Comparison of ENCODE assay signal across 15 cellular contexts in the genomic region with DNA sequence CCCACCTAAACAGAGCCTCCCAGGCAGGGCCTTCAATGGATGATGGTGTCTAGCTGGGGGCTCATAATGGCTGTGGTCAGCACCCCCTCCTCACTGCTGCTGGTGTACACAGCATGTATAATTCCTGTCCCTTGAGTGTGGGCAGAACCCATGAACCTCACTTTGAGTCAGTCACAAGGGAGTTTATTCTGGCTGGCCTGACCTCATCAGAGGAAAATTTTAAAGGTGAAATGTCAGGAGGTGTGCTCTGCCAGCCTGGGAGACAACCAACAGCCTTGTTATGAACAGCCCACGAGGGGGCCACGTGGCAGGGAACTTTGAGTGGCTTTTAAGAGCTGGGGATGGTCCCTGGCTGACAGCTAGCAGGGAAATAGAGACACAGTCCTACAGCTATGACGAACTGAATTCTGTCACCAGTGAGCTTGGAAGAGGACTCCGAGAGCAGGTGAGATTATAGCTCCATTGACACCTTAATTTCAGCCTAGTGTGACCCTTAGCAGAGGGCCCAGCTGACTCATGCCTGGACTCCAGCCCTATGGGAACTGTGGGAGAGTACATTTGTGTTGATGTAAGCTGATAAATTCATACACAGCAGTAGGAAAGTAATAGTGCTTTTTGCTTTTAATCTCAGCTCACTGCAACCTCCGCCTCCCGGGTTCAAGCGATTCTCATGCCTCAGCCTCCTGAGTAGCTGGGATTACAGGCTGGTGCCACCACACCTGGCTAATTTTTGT.
DNase-seq lines count a peak whose midpoint lies in the region; ATAC-seq and TF ChIP-seq lines count a peak whose summit lies in the region.
"Had no signal": no experiment of that assay in that cellular context is flagged by ENCODE, and none has a peak within 500 bp of the region (broad histone marks: within the 10 kb centered on the region; RNA-seq: fewer than 3 reads in every experiment).

No MANE protein-coding gene starts in this region.

- H3K79me2 ChIP-seq in HCT116 (ENCODE audit: insufficient read depth, low read length), result no peaks in the 10 kb centered on the region
- H3K79me2 ChIP-seq in osteoblast (ENCODE audit: insufficient read depth, low read length), result no peaks in the 10 kb centered on the region
- no peaks in the 10 kb centered on the region for H3K79me2 ChIP-seq in mesendoderm (ENCODE audit: control insufficient read depth, insufficient read depth, low read length)

- TF ChIP-seq CTCF in HCT116 (IDR thresholded peaks at IDR 0.05 in 2 of 3, conservative IDR thresholded peaks at IDR 0.05 in 1 of 3; ENCODE audit: borderline replicate concordance in 1 of 3, insufficient read depth in 1 of 3, low read depth in 2 of 3, low read length in 2 of 3) (no peak), osteoblast (IDR thresholded peaks at IDR 0.05; ENCODE audit: extremely low read depth, low read depth, low read length) (no peak)

- H3K4ac ChIP-seq in mesendoderm (ENCODE audit: low read depth, low read length), result no peak overlapping the region

- no peak overlapping the region for H2BK120ac ChIP-seq in mesendoderm (ENCODE audit: low read depth, low read length)

- H2BK5ac ChIP-seq in mesendoderm (ENCODE audit: low read length), result no peak overlapping the region

- no peaks in the 10 kb centered on the region for H3K36me3 Mint-ChIP-seq in activated CD4-positive, alpha-beta T cell treated with anti-CD3 and anti-CD28 coated beads for 36 hours (ENCODE audit: low read depth)
- H3K36me3 Mint-ChIP-seq in activated T-helper 2 cell treated with anti-CD3 and anti-CD28 coated beads, Interferon-gamma antibody, Interleukin-2, Interleukin-4, amounts not matched to agents 10 μg/mL and 5 μg/mL and 100 μg/mL, durations not matched to agents 14 hours and 24 hours and 36 hours (ENCODE audit: low read depth), result no peaks in the 10 kb centered on the region

- H3K4me3 ChIP-seq in HCT116 (replicated peaks in 1 of 2; ENCODE audit: low read depth in 1 of 2, low read length in 2 of 2) (no peak overlapping the region), osteoblast (ENCODE audit: insufficient read depth, low read length) (no peak overlapping the region), mesendoderm (ENCODE audit: low read length) (no peak overlapping the region)
- H3K4me3 ChIP-seq: A549, dorsolateral prefrontal cortex had no signal

- no peak overlapping the region for H3K18ac ChIP-seq in mesendoderm (ENCODE audit: low read length)

- no peak overlapping the region for H3K4me2 ChIP-seq in HCT116 (ENCODE audit: low read length)
- no peak overlapping the region for H3K4me2 ChIP-seq in osteoblast (ENCODE audit: insufficient read depth, low read length)
- no peak overlapping the region for H3K4me2 ChIP-seq in mesendoderm (ENCODE audit: low read length)
- H3K4me2 ChIP-seq: A549 had no signal

- no peak overlapping the region for H3K9ac ChIP-seq in HCT116 (ENCODE audit: low read length)
- H3K9ac ChIP-seq in mesendoderm (ENCODE audit: low read length), result no peak overlapping the region

- no peak overlapping the region for H3K27ac ChIP-seq in HCT116 (ENCODE audit: low read depth, low read length)
- no peak overlapping the region for H3K27ac ChIP-seq in osteoblast (ENCODE audit: low read depth, low read length)
- H3K27ac ChIP-seq in mesendoderm (ENCODE audit: low read depth, low read length), result no peak overlapping the region
- H3K27ac ChIP-seq: A549, dorsolateral prefrontal cortex had no signal

- no peak overlapping the region for H3K23ac ChIP-seq in mesendoderm (ENCODE audit: low read length)

- H2AFZ ChIP-seq in HCT116 (ENCODE audit: low read depth, low read length, poor library complexity, severe bottlenecking), result peak overlapping the region; percentile 21
- H2AFZ ChIP-seq in osteoblast (ENCODE audit: low read length), result no peak overlapping the region

- H3K4me1 Mint-ChIP-seq in activated CD4-positive, alpha-beta T cell treated with anti-CD3 and anti-CD28 coated beads for 36 hours, result peaks cover 63% of the 10 kb centered on the region
- H3K4me1 Mint-ChIP-seq in activated T-helper 2 cell treated with anti-CD3 and anti-CD28 coated beads, Interferon-gamma antibody, Interleukin-2, Interleukin-4, amounts not matched to agents 10 μg/mL and 5 μg/mL and 100 μg/mL, durations not matched to agents 14 hours and 24 hours and 36 hours (ENCODE audit: low read depth), result peaks cover 64% of the 10 kb centered on the region

- ATAC-seq in activated CD4-positive, alpha-beta T cell treated with anti-CD3 and anti-CD28 coated beads for 36 hours, result peak; percentile 84
- ATAC-seq in HCT116, result no peak
- ATAC-seq: A549, left lobe of liver had no signal

- H3K56ac ChIP-seq in mesendoderm (ENCODE audit: low read length), result no peak overlapping the region

- RAD21 ChIA-PET in HCT116 (lab: Charles Lee; ENCODE audit: low non-redundant PET in 1 of 2, low total read pairs in 2 of 2, uncharacterized antibody in 2 of 2, unreplicated experiment in 2 of 2), result no interaction called here

- WGBS in mesendoderm (ENCODE audit: extremely low coverage, insufficient coverage, low lambda C conversion rate), result no CpG with 5 or more reads among the region's 7 CpGs

- no peak overlapping the region for H2BK15ac ChIP-seq in mesendoderm (replicated peaks; ENCODE audit: low read depth)

- no TSS peak for BruUV-seq in HCT116 (replicated peaks; lab: Mats Ljungman, UMichigan)

- no peak overlapping the region for H4K5ac ChIP-seq in mesendoderm (ENCODE audit: low read length)

- CTCF ChIA-PET in activated CD4-positive, alpha-beta T cell treated with anti-CD3 and anti-CD28 coated beads for 36 hours (lab: Charles Lee), result interaction anchor here (0.6 to 1.6 kb wide), 8 partner anchors 12 to 187 kb away, joined by 3 to 7 read pairs (median 4); partner anchors contain the start of gene RUNX3
- CTCF ChIA-PET in HCT116 (lab: Charles Lee), result no interaction called here

- no peak for TF ChIP-seq POLR2A in HCT116 (IDR thresholded peaks at IDR 0.05; ENCODE audit: borderline replicate concordance, extremely low read depth, insufficient read depth, insufficient read length)

- no peaks in the 10 kb centered on the region for H3K9me3 Mint-ChIP-seq in activated CD4-positive, alpha-beta T cell treated with anti-CD3 and anti-CD28 coated beads for 36 hours (ENCODE audit: low read depth)
- peaks cover 4% of the 10 kb centered on the region for H3K9me3 Mint-ChIP-seq in activated T-helper 2 cell treated with anti-CD3 and anti-CD28 coated beads, Interferon-gamma antibody, Interleukin-2, Interleukin-4, amounts not matched to agents 10 μg/mL and 5 μg/mL and 100 μg/mL, durations not matched to agents 14 hours and 24 hours and 36 hours

- no peak overlapping the region for H4K8ac ChIP-seq in mesendoderm (ENCODE audit: low read depth, low read length)

- no peaks in the 10 kb centered on the region for H3K27me3 Mint-ChIP-seq in activated CD4-positive, alpha-beta T cell treated with anti-CD3 and anti-CD28 coated beads for 36 hours
- H3K27me3 Mint-ChIP-seq in activated T-helper 2 cell treated with anti-CD3 and anti-CD28 coated beads, Interferon-gamma antibody, Interleukin-2, Interleukin-4, amounts not matched to agents 10 μg/mL and 5 μg/mL and 100 μg/mL, durations not matched to agents 14 hours and 24 hours and 36 hours (ENCODE audit: low read depth), result no peaks in the 10 kb centered on the region

- H3K79me1 ChIP-seq in mesendoderm (ENCODE audit: low read length), result no peaks in the 10 kb centered on the region

- H3K36me3 ChIP-seq in HCT116 (ENCODE audit: control insufficient read depth in 1 of 2, insufficient read depth in 2 of 2, low read length in 2 of 2), result no peaks in the 10 kb centered on the region
- no peaks in the 10 kb centered on the region for H3K36me3 ChIP-seq in osteoblast (ENCODE audit: insufficient read depth, low read length)
- H3K36me3 ChIP-seq in mesendoderm (ENCODE audit: control insufficient read depth, insufficient read depth, low read length), result no peaks in the 10 kb centered on the region

- H3K27me3 ChIP-seq in HCT116 (ENCODE audit: insufficient read depth, low read length) (no peaks in the 10 kb centered on the region; the same call in 1 of the 2 replicates), osteoblast (ENCODE audit: insufficient read depth, low read length) (peaks cover 31% of the 10 kb centered on the region), mesendoderm (ENCODE audit: insufficient read depth, low read length, poor library complexity) (no peaks in the 10 kb centered on the region)

- peak; percentile 72 for DNase-seq in activated CD4-positive, alpha-beta T cell treated with anti-CD3 and anti-CD28 coated beads for 36 hours
- DNase-seq in activated CD4-positive, alpha-beta T cell treated with anti-CD3 and anti-CD28 coated beads, Interleukin-2, amount 50 U/mL, for 1 hour, result no peak
- DNase-seq in HCT116 (ENCODE audit: low read depth, low spot score) (no peak), osteoblast (ENCODE audit: insufficient read length, low spot score, missing footprints) (peak; percentile 71), NCI-H2227 (lab: John Stamatoyannopoulos, UW; ENCODE audit: unreplicated experiment) (no peak), H4 (ENCODE audit: low spot score) (no peak), mesendoderm (no peak)
- DNase-seq in activated T-helper 2 cell treated with anti-CD3 and anti-CD28 coated beads, Interferon-gamma antibody, Interleukin-2, Interleukin-4, amounts not matched to agents 10 μg/mL and 5 μg/mL and 100 μg/mL, durations not matched to agents 14 hours and 24 hours and 36 hours (ENCODE audit: low spot score), result no peak
- DNase-seq: dorsolateral prefrontal cortex; H7; hypothalamus; NCI-H345; stimulated activated CD4-positive, alpha-beta T cell treated with anti-CD3 and anti-CD28 coated beads, Interleukin-2, amount 100 ng/mL, for 24 hours had no signal

- TF ChIP-seq RAD21 in HCT116 (IDR thresholded peaks at IDR 0.05; ENCODE audit: low read depth), result no peak

- POLR2A ChIA-PET in activated CD4-positive, alpha-beta T cell treated with anti-CD3 and anti-CD28 coated beads for 36 hours (lab: Charles Lee), result interaction anchor here (0.8 to 1.2 kb wide), 4 partner anchors 19 to 37 kb away, joined by 4 to 5 read pairs (median 4); no protein-coding TSS in a partner anchor
- POLR2A ChIA-PET in HCT116 (lab: Charles Lee), result no interaction called here

- no peak overlapping the region for H2AK5ac ChIP-seq in mesendoderm (ENCODE audit: low read length)

- no peak overlapping the region for H3K4me3 Mint-ChIP-seq in activated CD4-positive, alpha-beta T cell treated with anti-CD3 and anti-CD28 coated beads for 36 hours
- H3K4me3 Mint-ChIP-seq in activated T-helper 2 cell treated with anti-CD3 and anti-CD28 coated beads, Interferon-gamma antibody, Interleukin-2, Interleukin-4, amounts not matched to agents 10 μg/mL and 5 μg/mL and 100 μg/mL, durations not matched to agents 14 hours and 24 hours and 36 hours (ENCODE audit: low read depth), result peak overlapping the region; percentile 7

- intact Hi-C loops in activated CD4-positive, alpha-beta T cell treated with anti-CD3 and anti-CD28 coated beads for 36 hours (cut with DNase I, micrococcal nuclease), result loop anchor here in 1 of 2 experiments (1.0 kb wide), 1 partner anchor 19 kb away; no protein-coding TSS in a partner anchor
- intact Hi-C loops in HCT116 (cut with micrococcal nuclease), result no loop called here
- intact Hi-C loops in activated T-helper 2 cell treated with anti-CD3 and anti-CD28 coated beads, Interferon-gamma antibody, Interleukin-2, Interleukin-4, amounts not matched to agents 10 μg/mL and 5 μg/mL and 100 μg/mL, durations not matched to agents 14 hours and 24 hours and 36 hours (cut with micrococcal nuclease), result loop anchor here (1.0 to 2.0 kb wide), 2 partner anchors 19 to 37 kb away; no protein-coding TSS in a partner anchor

- H4K20me1 ChIP-seq in HCT116 (ENCODE audit: insufficient read depth) (no peaks in the 10 kb centered on the region), osteoblast (ENCODE audit: insufficient read depth, low read length) (no peaks in the 10 kb centered on the region)

- H3K4me1 ChIP-seq in HCT116 (ENCODE audit: control insufficient read depth in 1 of 2, insufficient read depth in 2 of 2, low read length in 2 of 2) (peaks cover 0 to 7% of the 10 kb centered on the region in 2 experiments; a peak in 1 of 4 replicates), osteoblast (ENCODE audit: insufficient read depth, low read length) (no peaks in the 10 kb centered on the region), mesendoderm (ENCODE audit: control insufficient read depth, low read depth, low read length) (no peaks in the 10 kb centered on the region)
- H3K4me1 ChIP-seq: A549 had no signal

- no peaks in the 10 kb centered on the region for H3K9me2 ChIP-seq in HCT116 (ENCODE audit: insufficient read depth)

- no peaks in the 10 kb centered on the region for H3K9me3 ChIP-seq in HCT116 (ENCODE audit: control insufficient read depth in 1 of 2, insufficient read depth in 1 of 2, low read depth in 1 of 2, low read length in 2 of 2)
- no peaks in the 10 kb centered on the region for H3K9me3 ChIP-seq in osteoblast (ENCODE audit: low read depth, low read length)
- H3K9me3 ChIP-seq: A549 had no signal

- peak overlapping the region; percentile 84 for H3K27ac Mint-ChIP-seq in activated CD4-positive, alpha-beta T cell treated with anti-CD3 and anti-CD28 coated beads for 36 hours
- peak overlapping the region; percentile 89 for H3K27ac Mint-ChIP-seq in activated T-helper 2 cell treated with anti-CD3 and anti-CD28 coated beads, Interferon-gamma antibody, Interleukin-2, Interleukin-4, amounts not matched to agents 10 μg/mL and 5 μg/mL and 100 μg/mL, durations not matched to agents 14 hours and 24 hours and 36 hours

Comparison
In these comparisons a context has a peak if more than half of its experiments do, and no peak if none do; other contexts are left out.
1. DNase-seq: peak in activated CD4-positive, alpha-beta T cell treated with anti-CD3 and anti-CD28 coated beads for 36 hours (single experiment) and osteoblast (single experiment); none in activated CD4-positive, alpha-beta T cell treated with anti-CD3 and anti-CD28 coated beads, Interleukin-2, amount 50 U/mL, for 1 hour (single experiment), HCT116 (single experiment), activated T-helper 2 cell treated with anti-CD3 and anti-CD28 coated beads, Interferon-gamma antibody, Interleukin-2, Interleukin-4, amounts not matched to agents 10 μg/mL and 5 μg/mL and 100 μg/mL, durations not matched to agents 14 hours and 24 hours and 36 hours (single experiment), NCI-H2227 (single experiment), H4 (single experiment) and mesendoderm (single experiment).